In genomic region chr16:85227262-85227923, GRCh38 we compare ENCODE assay signal across 9 cellular contexts.
DNase-seq lines count a peak whose midpoint lies in the region; ATAC-seq and TF ChIP-seq lines count a peak whose summit lies in the region.
"Had no signal": no experiment of that assay in that cellular context is flagged by ENCODE, and none has a peak within 500 bp of the region (broad histone marks: within the 10 kb centered on the region; RNA-seq: fewer than 3 reads in every experiment).

No MANE protein-coding gene starts in this region.

- in situ Hi-C loops in GM13977 (cut with MboI; ENCODE audit: low pct_unique_long_range_greater_than_20kb, low sequenced_read_pairs, unreplicated experiment): no loop called here

- peak; percentile 73 for ATAC-seq in GM21515 (IDR thresholded peaks at IDR 0.05; ENCODE audit: unreplicated experiment)
- ATAC-seq in HG03469 (IDR thresholded peaks at IDR 0.05; ENCODE audit: unreplicated experiment): peak; percentile 65

- peak; percentile 91 for DNase-seq in GM13977 (ENCODE audit: low spot score)
- DNase-seq in epithelial cell of esophagus (ENCODE audit: low read depth): peak; percentile 30
- no peak for DNase-seq in NCI-H128 (lab: John Stamatoyannopoulos, UW; ENCODE audit: unreplicated experiment)
- no peak for DNase-seq in COR-L47 (lab: John Stamatoyannopoulos, UW)
- no peak for DNase-seq in activated effector memory CD4-positive, alpha-beta T cell treated with Interleukin-2 at 50 U/mL for 16 hours
- DNase-seq in SIG-M5 treated with dmso at 0.1 percent for 504 hours (lab: John Stamatoyannopoulos, UW; ENCODE audit: unreplicated experiment): no peak
- DNase-seq: activated naive CD4-positive, alpha-beta T cell treated with anti-CD3 and anti-CD28 coated beads, Interleukin-2, amount 50 U/mL, for 16 hours had no signal

- TF ChIP-seq CTCF in GM13977 (IDR thresholded peaks at IDR 0.05; ENCODE audit: extremely low read depth, insufficient read depth, missing control alignments) (no peak), epithelial cell of esophagus (IDR thresholded peaks at IDR 0.05; ENCODE audit: insufficient read depth, low read depth, low read length, missing control alignments) (no peak)

- H3K4me3 ChIP-seq in epithelial cell of esophagus (ENCODE audit: low read length): no peak overlapping the region

Comparison
In these comparisons a context has a peak if more than half of its experiments do, and no peak if none do; other contexts are left out.
1. DNase-seq: peak in GM13977 (single experiment) and epithelial cell of esophagus (single experiment); none in NCI-H128 (single experiment), COR-L47 (single experiment), activated effector memory CD4-positive, alpha-beta T cell treated with Interleukin-2 at 50 U/mL for 16 hours (single experiment) and SIG-M5 treated with dmso at 0.1 percent for 504 hours (single experiment).